In genomic region chr12:62933220-62933870, GRCh38 we compare ENCODE assay signal across 8 cellular contexts. TPM values are rescaled to one million over a fixed set of nuclear protein-coding genes. Genes with fewer than 3 reads are reported as not detected.
DNase-seq lines count a peak whose midpoint lies in the region; ATAC-seq and TF ChIP-seq lines count a peak whose summit lies in the region.

No MANE protein-coding gene starts in this region.

- no peaks in the 10 kb centered on the region for H3K9me3 ChIP-seq in mononuclear cell (ENCODE audit: low read depth, low read length)
- H3K9me3 ChIP-seq in upper lobe of right lung: no peaks in the 10 kb centered on the region

- H3K4me3 ChIP-seq in mononuclear cell (ENCODE audit: low read length): peak overlapping the region; percentile 47
- H3K4me3 ChIP-seq in upper lobe of right lung: peak overlapping the region; percentile 79

- ATAC-seq in upper lobe of right lung (no peak), esophagus mucosa (no peak), GM19395 (IDR thresholded peaks at IDR 0.05; ENCODE audit: unreplicated experiment) (no peak)

- intact Hi-C loops in upper lobe of right lung (cut with DNase I): no loop called here

- H3K27ac ChIP-seq in upper lobe of right lung: no peak overlapping the region

- H3K36me3 Mint-ChIP-seq in activated naive CD4-positive, alpha-beta T cell treated with anti-CD3 and anti-CD28 coated beads, Interleukin-2, amount 50 U/mL, for 24 hours: peaks cover 2% of the 10 kb centered on the region
- H3K36me3 Mint-ChIP-seq in endothelial cell (ENCODE audit: low read depth, unreplicated experiment): peaks cover 5% of the 10 kb centered on the region

- H3K27me3 Mint-ChIP-seq in activated naive CD4-positive, alpha-beta T cell treated with anti-CD3 and anti-CD28 coated beads, Interleukin-2, amount 50 U/mL, for 24 hours: peaks cover 34% of the 10 kb centered on the region
- H3K27me3 Mint-ChIP-seq in endothelial cell (ENCODE audit: unreplicated experiment): peaks cover 7% of the 10 kb centered on the region

- H3K9me3 Mint-ChIP-seq in activated naive CD4-positive, alpha-beta T cell treated with anti-CD3 and anti-CD28 coated beads, Interleukin-2, amount 50 U/mL, for 24 hours: peaks cover 4% of the 10 kb centered on the region
- H3K9me3 Mint-ChIP-seq in endothelial cell (ENCODE audit: unreplicated experiment): no peaks in the 10 kb centered on the region

- peaks cover 13% of the 10 kb centered on the region for H3K4me1 Mint-ChIP-seq in activated naive CD4-positive, alpha-beta T cell treated with anti-CD3 and anti-CD28 coated beads, Interleukin-2, amount 50 U/mL, for 24 hours
- peaks cover 46% of the 10 kb centered on the region for H3K4me1 Mint-ChIP-seq in endothelial cell (ENCODE audit: unreplicated experiment)

- TF ChIP-seq CTCF in endothelial cell (IDR thresholded peaks at IDR 0.05; ENCODE audit: unreplicated experiment) (no peak), upper lobe of right lung (IDR thresholded peaks at IDR 0.05) (no peak)

- H3K4me1 ChIP-seq in mononuclear cell (ENCODE audit: insufficient read depth, low read length): peaks cover 28% of the 10 kb centered on the region
- H3K4me1 ChIP-seq in upper lobe of right lung: peaks cover 4% of the 10 kb centered on the region

- no peak for DNase-seq in activated naive CD4-positive, alpha-beta T cell treated with anti-CD3 and anti-CD28 coated beads, Interleukin-2, amount 50 U/mL, for 16 hours
- DNase-seq in OCI-M1 (lab: John Stamatoyannopoulos, UW) (peak; percentile 57), endothelial cell (ENCODE audit: low spot score) (peak; percentile 56), upper lobe of right lung (no peak)

- peak overlapping the region; percentile 82 for H3K4me3 Mint-ChIP-seq in activated naive CD4-positive, alpha-beta T cell treated with anti-CD3 and anti-CD28 coated beads, Interleukin-2, amount 50 U/mL, for 24 hours
- peak overlapping the region; percentile 100 for H3K4me3 Mint-ChIP-seq in endothelial cell (ENCODE audit: unreplicated experiment)

- H3K27me3 ChIP-seq in mononuclear cell (ENCODE audit: insufficient read depth, low read length) (peaks cover 16% of the 10 kb centered on the region), upper lobe of right lung (peaks cover 6% of the 10 kb centered on the region)

- H3K36me3 ChIP-seq in upper lobe of right lung: no peaks in the 10 kb centered on the region

- H3K27ac Mint-ChIP-seq in activated naive CD4-positive, alpha-beta T cell treated with anti-CD3 and anti-CD28 coated beads, Interleukin-2, amount 50 U/mL, for 24 hours: no peak overlapping the region
- H3K27ac Mint-ChIP-seq in endothelial cell (ENCODE audit: unreplicated experiment): peak overlapping the region; percentile 94

RNA-seq across cellular contexts. Expression of gene PPM1H, which starts 1.6 kb away (rescaled TPM):
- total RNA-seq in endothelial cell (ENCODE audit: unreplicated experiment): 71.8 TPM
- 1.3 TPM for total RNA-seq in mononuclear cell
- total RNA-seq in upper lobe of right lung: 8.0 TPM
- 0.56 TPM for total RNA-seq in esophagus mucosa

Comparison
In these comparisons a context has a peak if more than half of its experiments do, and no peak if none do; other contexts are left out.
1. DNase-seq: peak in OCI-M1 (single experiment) and endothelial cell (single experiment); none in activated naive CD4-positive, alpha-beta T cell treated with anti-CD3 and anti-CD28 coated beads, Interleukin-2, amount 50 U/mL, for 16 hours (single experiment) and upper lobe of right lung (single experiment).